Comparison of ENCODE assay signal across 8 cellular contexts in the genomic region with DNA sequence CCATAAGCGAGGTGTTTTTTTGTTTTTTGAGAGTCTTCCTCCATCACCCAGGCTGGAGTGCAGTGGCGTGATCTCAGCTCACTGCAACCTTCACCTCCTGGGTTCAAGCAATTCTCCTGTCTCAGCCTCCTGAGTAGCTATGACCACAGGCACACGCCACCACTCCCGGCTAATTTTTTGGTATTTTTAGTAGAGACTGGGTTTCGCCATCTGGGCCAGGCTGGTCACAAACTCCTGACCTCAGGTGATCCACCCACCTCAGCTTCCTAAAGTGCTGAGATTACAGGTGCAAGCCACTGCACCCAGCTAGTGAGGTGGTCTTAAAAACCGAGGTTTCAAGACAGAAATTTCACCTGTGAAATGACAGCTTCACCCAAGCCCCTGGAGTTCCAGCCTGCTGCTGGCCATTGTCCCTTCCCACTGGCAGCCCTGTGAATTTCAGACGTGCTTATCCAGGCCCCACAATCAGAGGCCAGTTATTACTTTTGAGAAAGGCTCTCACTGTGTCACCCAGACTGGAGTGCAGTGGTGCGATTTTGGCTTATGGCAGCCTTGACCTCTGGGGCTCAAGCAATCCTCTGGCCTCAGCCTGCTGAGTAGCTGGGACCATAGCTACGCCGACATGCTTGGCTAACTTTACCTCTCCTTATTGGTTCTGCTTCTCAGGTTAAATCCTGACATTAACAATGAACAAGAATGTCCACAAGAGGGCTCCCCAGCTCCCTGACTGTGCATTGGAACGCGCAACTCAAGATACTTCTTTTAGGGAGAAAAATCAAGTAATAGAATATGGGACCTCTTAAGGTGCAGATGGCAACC. TPM values are rescaled to one million over a fixed set of nuclear protein-coding genes. Genes with fewer than 3 reads are reported as not detected.
A peak's percentile ranks its signal among the peaks of the same experiment; 100 is the strongest.
DNase-seq lines count a peak whose midpoint lies in the region; ATAC-seq and TF ChIP-seq lines count a peak whose summit lies in the region.

No MANE protein-coding gene starts in this region.

- H3K9me3 Mint-ChIP-seq in Caco-2 (ENCODE audit: unreplicated experiment): no peaks in the 10 kb centered on the region
- no peaks in the 10 kb centered on the region for H3K9me3 Mint-ChIP-seq in stimulated activated memory B cell treated with anti-CD40 and anti-IgM and Interleukin-4, amounts not matched to agents 10 μg/mL and 1 μg/mL and 100 μg/mL, for 72 hours

- H3K27me3 Mint-ChIP-seq in Caco-2 (ENCODE audit: insufficient read depth, unreplicated experiment): no peaks in the 10 kb centered on the region
- no peaks in the 10 kb centered on the region for H3K27me3 Mint-ChIP-seq in stimulated activated memory B cell treated with anti-CD40 and anti-IgM and Interleukin-4, amounts not matched to agents 10 μg/mL and 1 μg/mL and 100 μg/mL, for 72 hours

- peaks cover 76% of the 10 kb centered on the region for H3K36me3 Mint-ChIP-seq in Caco-2 (ENCODE audit: insufficient read depth, unreplicated experiment)
- peaks cover 73% of the 10 kb centered on the region for H3K36me3 Mint-ChIP-seq in stimulated activated memory B cell treated with anti-CD40 and anti-IgM and Interleukin-4, amounts not matched to agents 10 μg/mL and 1 μg/mL and 100 μg/mL, for 72 hours

- peak overlapping the region; percentile 45 for H3K27ac Mint-ChIP-seq in Caco-2 (ENCODE audit: unreplicated experiment)
- H3K27ac Mint-ChIP-seq in stimulated activated memory B cell treated with anti-CD40 and anti-IgM and Interleukin-4, amounts not matched to agents 10 μg/mL and 1 μg/mL and 100 μg/mL, for 72 hours: no peak overlapping the region

- no peaks in the 10 kb centered on the region for H3K9me3 ChIP-seq in Caco-2
- H3K9me3 ChIP-seq in adipocyte (ENCODE audit: control insufficient read depth, low read length): no peaks in the 10 kb centered on the region

- peak; percentile 36 to 63 for TF ChIP-seq CTCF in Caco-2 (IDR thresholded peaks at IDR 0.05; ENCODE audit: insufficient read depth in 1 of 2, low read depth in 1 of 2, low read length in 1 of 2, severe bottlenecking in 1 of 2, unreplicated experiment in 1 of 2)

- BruUV-seq in Caco-2 (replicated peaks; lab: Mats Ljungman, UMichigan): no TSS peak

- POLR2A ChIA-PET in Caco-2 (lab: Charles Lee) (no interaction called here), HEK293T (lab: Yijun Ruan, JAX) (interaction anchor here (0.8 to 3.1 kb wide), 6 partner anchors 10 to 63 kb away, joined by 3 to 16 read pairs (median 3); a partner anchor contains a TSS)

- peak overlapping the region; percentile 14 for H3K9ac ChIP-seq in adipocyte (ENCODE audit: low read length)

- H3K4me1 ChIP-seq in Caco-2 (peaks cover 21% of the 10 kb centered on the region), adipocyte (ENCODE audit: control insufficient read depth, insufficient read depth, low read length) (peaks cover 41% of the 10 kb centered on the region)

- no peaks in the 10 kb centered on the region for H3K27me3 ChIP-seq in Caco-2 (replicated peaks; ENCODE audit: control insufficient read depth, insufficient read depth, low read length)
- H3K27me3 ChIP-seq in adipocyte (replicated peaks; ENCODE audit: control insufficient read depth, insufficient read depth, low read length): no peaks in the 10 kb centered on the region

- CTCF ChIA-PET in Caco-2 (lab: Charles Lee) (interaction anchor here (0.6 to 4.5 kb wide), 4 partner anchors 9 to 158 kb away, joined by 3 to 31 read pairs (median 4); no protein-coding TSS in a partner anchor), HEK293T (lab: Yijun Ruan, JAX) (interaction anchor here (0.6 to 4.3 kb wide), 10 partner anchors 10 to 1056 kb away, joined by 3 to 35 read pairs (median 4); no protein-coding TSS in a partner anchor)

- DNase-seq in Caco-2 (peak; percentile 53 to 68), HEK293T (ENCODE audit: extremely low spot score) (peak; percentile 55), RPMI8226 (peak; percentile 74), adipocyte (ENCODE audit: low read depth) (peak; percentile 70), hippocampal formation (lab: John Stamatoyannopoulos, UW) (peak; percentile 23 to 42)
- DNase-seq in NK-92 treated with Interleukin-12 subunit alpha and Interleukin-12 subunit beta, amount 100 ng/mL, for 24 hours (lab: John Stamatoyannopoulos, UW): no peak

- H3K36me3 ChIP-seq in Caco-2 (ENCODE audit: control insufficient read depth, insufficient read depth, low read length): peaks cover 9% of the 10 kb centered on the region
- H3K36me3 ChIP-seq in adipocyte (ENCODE audit: control insufficient read depth, insufficient read depth, low read length, severe bottlenecking): peaks cover 66% of the 10 kb centered on the region

- ATAC-seq in stimulated activated memory B cell treated with anti-CD40 and anti-IgM and Interleukin-4, amounts not matched to agents 10 μg/mL and 1 μg/mL and 100 μg/mL, for 72 hours: peak; percentile 77
- ATAC-seq in HG02763 (IDR thresholded peaks at IDR 0.05; ENCODE audit: unreplicated experiment): no peak

- H3K4me3 Mint-ChIP-seq in Caco-2 (ENCODE audit: unreplicated experiment): no peak overlapping the region
- H3K4me3 Mint-ChIP-seq in stimulated activated memory B cell treated with anti-CD40 and anti-IgM and Interleukin-4, amounts not matched to agents 10 μg/mL and 1 μg/mL and 100 μg/mL, for 72 hours: no peak overlapping the region

- no peak overlapping the region for H3K4me3 ChIP-seq in Caco-2 (ENCODE audit: low read depth, low read length)
- H3K4me3 ChIP-seq in adipocyte (ENCODE audit: low read length): no peak overlapping the region

- H3K4me1 Mint-ChIP-seq in Caco-2 (ENCODE audit: low read depth, unreplicated experiment): peaks cover 6% of the 10 kb centered on the region
- peaks cover 18% of the 10 kb centered on the region for H3K4me1 Mint-ChIP-seq in stimulated activated memory B cell treated with anti-CD40 and anti-IgM and Interleukin-4, amounts not matched to agents 10 μg/mL and 1 μg/mL and 100 μg/mL, for 72 hours

- intact Hi-C loops in Caco-2 (cut with micrococcal nuclease; ENCODE audit: unreplicated experiment): loop anchor here (2.0 kb wide), 1 partner anchor 46 kb away; no protein-coding TSS in a partner anchor

TF ChIP-seq in HEK293T, 16 proteins besides CTCF, POLR2A, EP300 and RAD21:
- TF ChIP-seq CTBP1 (IDR thresholded peaks at IDR 0.05; ENCODE audit: borderline replicate concordance) (no peak), FOXA1 (IDR thresholded peaks at IDR 0.05) (no peak), ELF4 (IDR thresholded peaks at IDR 0.05) (no peak), ARNT (IDR thresholded peaks at IDR 0.05) (no peak), HDGF (IDR thresholded peaks at IDR 0.05; ENCODE audit: borderline replicate concordance) (no peak), LEF1 (IDR thresholded peaks at IDR 0.05; ENCODE audit: borderline replicate concordance) (no peak), NFRKB (IDR thresholded peaks at IDR 0.05) (no peak), ZNF384 (IDR thresholded peaks at IDR 0.05) (no peak), SP1 (IDR thresholded peaks at IDR 0.05) (no peak), TARDBP (IDR thresholded peaks at IDR 0.05) (no peak), SUZ12 (IDR thresholded peaks at IDR 0.05) (no peak), FOXK2 (IDR thresholded peaks at IDR 0.05) (no peak)
- TF ChIP-seq, protein P1, sequence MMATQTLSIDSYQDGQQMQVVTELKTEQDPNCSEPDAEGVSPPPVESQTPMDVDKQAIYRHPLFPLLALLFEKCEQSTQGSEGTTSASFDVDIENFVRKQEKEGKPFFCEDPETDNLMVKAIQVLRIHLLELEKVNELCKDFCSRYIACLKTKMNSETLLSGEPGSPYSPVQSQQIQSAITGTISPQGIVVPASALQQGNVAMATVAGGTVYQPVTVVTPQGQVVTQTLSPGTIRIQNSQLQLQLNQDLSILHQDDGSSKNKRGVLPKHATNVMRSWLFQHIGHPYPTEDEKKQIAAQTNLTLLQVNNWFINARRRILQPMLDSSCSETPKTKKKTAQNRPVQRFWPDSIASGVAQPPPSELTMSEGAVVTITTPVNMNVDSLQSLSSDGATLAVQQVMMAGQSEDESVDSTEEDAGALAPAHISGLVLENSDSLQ (IDR thresholded peaks at IDR 0.05): no peak

RNA-seq across cellular contexts. Expression of a gene that starts 19.4 kb away (rescaled TPM):
- total RNA-seq in Caco-2 (2022): 934 and 1,037 TPM in 2 replicates

RNA-seq across cellular contexts. Expression of a gene that starts 41.7 kb away (rescaled TPM):
- total RNA-seq in Caco-2 (2022): 85.2 and 91.1 TPM in 2 replicates
